Comparison of ENCODE assay signal across 13 cellular contexts in the genomic region with DNA sequence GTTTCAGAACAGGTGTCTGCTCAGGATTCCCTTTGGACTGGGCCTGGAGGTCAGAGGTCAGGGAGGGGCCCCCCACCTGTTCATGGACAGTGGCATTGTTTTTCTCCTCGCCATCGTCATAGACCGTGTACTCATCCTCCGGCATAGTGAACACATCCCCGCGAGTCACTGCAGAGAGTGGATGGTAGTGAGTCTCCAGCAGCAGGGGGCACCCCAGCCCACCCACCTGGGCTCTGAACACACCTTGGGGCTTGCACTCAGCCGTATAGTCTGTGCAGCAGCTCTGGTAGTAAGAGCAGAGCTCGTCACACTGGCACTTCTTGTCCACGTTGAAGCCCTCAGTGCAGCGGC. TPM values are rescaled to one million over a fixed set of nuclear protein-coding genes. Genes with fewer than 3 reads are reported as not detected.
DNase-seq lines count a peak whose midpoint lies in the region; ATAC-seq, FAIRE-seq and TF ChIP-seq lines count a peak whose summit lies in the region.
"Had no signal": no experiment of that assay in that cellular context is flagged by ENCODE, and none has a peak within 500 bp of the region (broad histone marks: within the 10 kb centered on the region; RNA-seq: fewer than 3 reads in every experiment).

No MANE protein-coding gene starts in this region.

- 75% methylated on average over 10 of the region's 10 CpGs for WGBS in A549 (ENCODE audit: missing lambda C conversion rate)
- 83% methylated on average over 10 of the region's 10 CpGs for WGBS in mesodermal cell (ENCODE audit: insufficient coverage in 2 of 2), 2 experiments

- H3K4me2 ChIP-seq in A549: peak overlapping the region; percentile 81

- no peak for TF ChIP-seq POLR2A in A549 (IDR thresholded peaks at IDR 0.05; ENCODE audit: low read length)

- peaks cover 30% of the 10 kb centered on the region for H3K4me1 ChIP-seq in A549
- peaks cover 16% of the 10 kb centered on the region for H3K4me1 ChIP-seq in mesodermal cell (ENCODE audit: control insufficient read depth, insufficient read depth, low read length, poor library complexity, severe bottlenecking)

- no peak overlapping the region for H3K4me3 ChIP-seq in A549
- H3K4me3 ChIP-seq in mesodermal cell (ENCODE audit: extremely low read depth, insufficient read depth, low read length, poor library complexity, severe bottlenecking): no peak overlapping the region

- H3K9me3 ChIP-seq in A549 (no peaks in the 10 kb centered on the region), mesodermal cell (ENCODE audit: control insufficient read depth, low read length) (no peaks in the 10 kb centered on the region)

- TF ChIP-seq CTCF in A549 (IDR thresholded peaks at IDR 0.05): no peak

- H3K36me3 ChIP-seq in mesodermal cell (ENCODE audit: control insufficient read depth, insufficient read depth, low read length): peaks cover 7% of the 10 kb centered on the region

- no peak for TF ChIP-seq EP300 in A549 (IDR thresholded peaks at IDR 0.05)

- DNase-seq in A549 (ENCODE audit: low read depth in 1 of 2, low spot score in 1 of 2) (no peak), D341Med (ENCODE audit: low spot score) (peak; percentile 46), amniotic epithelial cell (ENCODE audit: low read depth) (peak; percentile 32), pons (ENCODE audit: low spot score) (no peak)
- DNase-seq: activated CD4-positive, alpha-beta T cell treated with anti-CD3 and anti-CD28 coated beads, Interleukin-2, amount 50 U/mL, for 4 hours; C1 segment of cervical spinal cord; effector memory CD8-positive, alpha-beta T cell; foreskin melanocyte; stimulated activated CD4-positive, alpha-beta T cell treated with anti-CD3 and anti-CD28 coated beads, Interleukin-2, amount 100 ng/mL, for 48 hours had no signal

- no peak for TF ChIP-seq RAD21 in A549 (conservative IDR thresholded peaks at IDR 0.05 in 1 of 2, IDR thresholded peaks at IDR 0.05 in 1 of 2)

- H3K27ac ChIP-seq in A549 (peak overlapping the region; percentile 83 to 87), mesodermal cell (ENCODE audit: low read depth, low read length, severe bottlenecking) (peak overlapping the region; percentile 92)

- CTCF ChIA-PET in A549 (lab: Yijun Ruan, JAX): interaction anchor here (1.0 to 5.5 kb wide), 7 partner anchors 8 to 139 kb away, joined by 3 to 27 read pairs (median 6); partner anchors contain the start of gene POLDIP2

- POLR2A ChIA-PET in A549 (lab: Yijun Ruan, JAX): interaction anchor here (0.5 to 3.0 kb wide), 6 partner anchors 11 to 47 kb away, joined by 3 to 43 read pairs (median 5); partner anchors contain the start of genes IFT20, POLDIP2 and TNFAIP1

- ATAC-seq in A549 (peak in 1 of 2 experiments; percentile 3; a peak in 4 of 6 replicates), HG03354 (IDR thresholded peaks at IDR 0.05; ENCODE audit: poor library complexity, severe bottlenecking, unreplicated experiment) (no peak), GM19351 (IDR thresholded peaks at IDR 0.05; ENCODE audit: unreplicated experiment) (no peak), HG03439 (IDR thresholded peaks at IDR 0.05; ENCODE audit: unreplicated experiment) (no peak)
- ATAC-seq: effector memory CD8-positive, alpha-beta T cell had no signal

- FAIRE-seq in A549 (lab: Jason Lieb, UNC): no peak

TF ChIP-seq in A549, 52 proteins besides CTCF, POLR2A, EP300 and RAD21:
- TF ChIP-seq MAZ (IDR thresholded peaks at IDR 0.05; ENCODE audit: borderline replicate concordance, low read depth, low read length) (no peak), EHF (CRISPR knock-in tag; IDR thresholded peaks at IDR 0.05) (no peak), ZSCAN20 (CRISPR knock-in tag; IDR thresholded peaks at IDR 0.05) (no peak), FOSB (CRISPR knock-in tag; IDR thresholded peaks at IDR 0.05) (no peak), HDAC2 (IDR thresholded peaks at IDR 0.05) (no peak), SMC3 (IDR thresholded peaks at IDR 0.05) (no peak), TP53 (CRISPR knock-in tag; IDR thresholded peaks at IDR 0.05) (no peak), CBX8 (IDR thresholded peaks at IDR 0.05) (no peak)

RNA-seq across cellular contexts. Expression of gene VTN, which starts 0.4 kb away (rescaled TPM):
- polyA plus RNA-seq in A549 (2011; rRNA removed) (10.2 and 14.2 TPM in 2 replicates), A549 (2017; fragmentation: RNase III; extraction: RNeasy Plus Mini Kit Qiagen cat#74134 plus additional on column Dnase treatment) (24.5 to 31.1 TPM (median 25.5 TPM) in 3 replicates)
- polyA plus RNA-seq in A549 (2012; cell fraction: cytosol; rRNA removed): 9.1 and 12.9 TPM in 2 replicates
- 17.7 and 21.7 TPM in 2 replicates for polyA plus RNA-seq in A549 (2012; cell fraction: nucleus; rRNA removed)
- 21.7 and 24.2 TPM in 2 replicates for polyA minus RNA-seq in A549 (2011; rRNA and poly(A)+ RNA removed)
- polyA plus RNA-seq in mesodermal cell (2013, experiment 1 of 2): 11.9 TPM
- polyA plus RNA-seq in mesodermal cell (2013, experiment 2 of 2): 15.0 TPM

RNA-seq across cellular contexts. Expression of gene SARM1, which starts 1.8 kb away (rescaled TPM):
- polyA plus RNA-seq in A549 (2011; rRNA removed) (4.0 and 4.8 TPM in 2 replicates), A549 (2017; fragmentation: RNase III; extraction: RNeasy Plus Mini Kit Qiagen cat#74134 plus additional on column Dnase treatment) (6.1 to 7.5 TPM (median 6.9 TPM) in 3 replicates)
- 4.2 and 6.2 TPM in 2 replicates for polyA plus RNA-seq in A549 (2012; cell fraction: cytosol; rRNA removed)
- polyA plus RNA-seq in A549 (2012; cell fraction: nucleus; rRNA removed): 13.3 and 16.9 TPM in 2 replicates
- 7.6 and 10.6 TPM in 2 replicates for polyA minus RNA-seq in A549 (2011; rRNA and poly(A)+ RNA removed)
- 11.6 TPM for polyA plus RNA-seq in mesodermal cell (2013, experiment 1 of 2)
- 14.1 TPM for polyA plus RNA-seq in mesodermal cell (2013, experiment 2 of 2)

RNA-seq across cellular contexts. Expression of gene SEBOX, which starts 4.7 kb away (rescaled TPM):
- polyA plus RNA-seq in A549 (2011; rRNA removed) (not detected in 2 replicates), A549 (2017; fragmentation: RNase III; extraction: RNeasy Plus Mini Kit Qiagen cat#74134 plus additional on column Dnase treatment) (not detected in 3 replicates)
- polyA plus RNA-seq in A549 (2012; cell fraction: cytosol; rRNA removed): not detected in 2 replicates
- polyA plus RNA-seq in A549 (2012; cell fraction: nucleus; rRNA removed): not detected in 2 replicates
- not detected in 2 replicates for polyA minus RNA-seq in A549 (2011; rRNA and poly(A)+ RNA removed)
- not detected for polyA plus RNA-seq in mesodermal cell (2013, experiment 1 of 2)
- polyA plus RNA-seq in mesodermal cell (2013, experiment 2 of 2): not detected

RNA-seq across cellular contexts. Expression of gene POLDIP2, which starts 12.3 kb away (rescaled TPM):
- polyA plus RNA-seq in A549 (2011; rRNA removed) (132 and 162 TPM in 2 replicates), A549 (2017; fragmentation: RNase III; extraction: RNeasy Plus Mini Kit Qiagen cat#74134 plus additional on column Dnase treatment) (125 to 130 TPM (median 127 TPM) in 3 replicates)
- 145 and 182 TPM in 2 replicates for polyA plus RNA-seq in A549 (2012; cell fraction: cytosol; rRNA removed)
- 98.1 and 111 TPM in 2 replicates for polyA plus RNA-seq in A549 (2012; cell fraction: nucleus; rRNA removed)
- polyA minus RNA-seq in A549 (2011; rRNA and poly(A)+ RNA removed): 148 and 169 TPM in 2 replicates
- 59.9 TPM for polyA plus RNA-seq in mesodermal cell (2013, experiment 1 of 2)
- 56.7 TPM for polyA plus RNA-seq in mesodermal cell (2013, experiment 2 of 2)

RNA-seq across cellular contexts. Expression of gene TNFAIP1, which starts 34.1 kb away (rescaled TPM):
- polyA plus RNA-seq in A549 (2011; rRNA removed) (66.2 and 68.3 TPM in 2 replicates), A549 (2017; fragmentation: RNase III; extraction: RNeasy Plus Mini Kit Qiagen cat#74134 plus additional on column Dnase treatment) (37.4 to 38.8 TPM (median 37.4 TPM) in 3 replicates)
- 56.9 and 65.0 TPM in 2 replicates for polyA plus RNA-seq in A549 (2012; cell fraction: cytosol; rRNA removed)
- 59.9 and 77.4 TPM in 2 replicates for polyA plus RNA-seq in A549 (2012; cell fraction: nucleus; rRNA removed)
- 110 and 120 TPM in 2 replicates for polyA minus RNA-seq in A549 (2011; rRNA and poly(A)+ RNA removed)
- 49.5 TPM for polyA plus RNA-seq in mesodermal cell (2013, experiment 1 of 2)
- polyA plus RNA-seq in mesodermal cell (2013, experiment 2 of 2): 41.0 TPM

Comparison
In these comparisons a context has a peak if more than half of its experiments do, and no peak if none do; other contexts are left out.
1. DNase-seq: peak in D341Med (single experiment) and amniotic epithelial cell (single experiment); none in A549 (0 of 2) and pons (single experiment).